Comparison of ENCODE assay signal across 1 cellular context in genomic region chrX:71935542-71935941, GRCh38.
TF ChIP-seq lines count a peak whose summit lies in the region.

No MANE protein-coding gene starts in this region.

TF ChIP-seq in HepG2, 621 proteins besides CTCF, POLR2A, EP300 and RAD21 (continued from another document):
- TF ChIP-seq PREB (CRISPR knock-in tag; IDR thresholded peaks at IDR 0.05), result no peak
- TF ChIP-seq ZNF563 (CRISPR knock-in tag; IDR thresholded peaks at IDR 0.05), result no peak
- no peak for TF ChIP-seq ARNT (IDR thresholded peaks at IDR 0.05)
- TF ChIP-seq, protein P1, sequence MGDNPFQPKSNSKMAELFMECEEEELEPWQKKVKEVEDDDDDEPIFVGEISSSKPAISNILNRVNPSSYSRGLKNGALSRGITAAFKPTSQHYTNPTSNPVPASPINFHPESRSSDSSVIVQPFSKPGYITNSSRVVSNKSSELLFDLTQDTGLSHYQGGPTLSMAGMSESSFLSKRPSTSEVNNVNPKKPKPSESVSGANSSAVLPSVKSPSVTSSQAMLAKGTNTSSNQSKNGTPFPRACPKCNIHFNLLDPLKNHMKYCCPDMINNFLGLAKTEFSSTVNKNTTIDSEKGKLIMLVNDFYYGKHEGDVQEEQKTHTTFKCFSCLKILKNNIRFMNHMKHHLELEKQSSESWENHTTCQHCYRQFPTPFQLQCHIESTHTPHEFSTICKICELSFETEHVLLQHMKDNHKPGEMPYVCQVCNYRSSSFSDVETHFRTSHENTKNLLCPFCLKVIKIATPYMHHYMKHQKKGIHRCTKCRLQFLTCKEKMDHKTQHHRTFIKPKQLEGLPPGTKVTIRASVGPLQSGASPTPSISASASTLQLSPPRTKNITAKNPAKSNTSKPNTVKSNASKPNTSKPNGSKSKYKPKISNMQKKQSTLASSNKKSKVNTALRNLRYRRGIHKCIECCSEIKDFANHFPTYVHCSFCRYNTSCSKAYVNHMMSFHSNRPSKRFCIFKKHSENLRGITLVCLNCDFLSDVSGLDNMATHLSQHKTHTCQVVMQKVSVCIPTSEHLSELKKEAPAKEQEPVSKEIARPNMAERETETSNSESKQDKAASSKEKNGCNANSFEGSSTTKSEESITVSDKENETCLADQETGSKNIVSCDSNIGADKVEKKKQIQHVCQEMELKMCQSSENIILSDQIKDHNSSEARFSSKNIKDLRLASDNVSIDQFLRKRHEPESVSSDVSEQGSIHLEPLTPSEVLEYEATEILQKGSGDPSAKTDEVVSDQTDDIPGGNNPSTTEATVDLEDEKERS (CRISPR knock-in tag; IDR thresholded peaks at IDR 0.05), result no peak
- TF ChIP-seq PRDM10 (CRISPR knock-in tag; IDR thresholded peaks at IDR 0.05; ENCODE audit: low read depth), result no peak
- no peak for TF ChIP-seq RBAK (CRISPR knock-in tag; IDR thresholded peaks at IDR 0.05)
- no peak for TF ChIP-seq ZNF691 (CRISPR knock-in tag; IDR thresholded peaks at IDR 0.05; ENCODE audit: borderline replicate concordance, low read depth)
- TF ChIP-seq, protein P2, sequence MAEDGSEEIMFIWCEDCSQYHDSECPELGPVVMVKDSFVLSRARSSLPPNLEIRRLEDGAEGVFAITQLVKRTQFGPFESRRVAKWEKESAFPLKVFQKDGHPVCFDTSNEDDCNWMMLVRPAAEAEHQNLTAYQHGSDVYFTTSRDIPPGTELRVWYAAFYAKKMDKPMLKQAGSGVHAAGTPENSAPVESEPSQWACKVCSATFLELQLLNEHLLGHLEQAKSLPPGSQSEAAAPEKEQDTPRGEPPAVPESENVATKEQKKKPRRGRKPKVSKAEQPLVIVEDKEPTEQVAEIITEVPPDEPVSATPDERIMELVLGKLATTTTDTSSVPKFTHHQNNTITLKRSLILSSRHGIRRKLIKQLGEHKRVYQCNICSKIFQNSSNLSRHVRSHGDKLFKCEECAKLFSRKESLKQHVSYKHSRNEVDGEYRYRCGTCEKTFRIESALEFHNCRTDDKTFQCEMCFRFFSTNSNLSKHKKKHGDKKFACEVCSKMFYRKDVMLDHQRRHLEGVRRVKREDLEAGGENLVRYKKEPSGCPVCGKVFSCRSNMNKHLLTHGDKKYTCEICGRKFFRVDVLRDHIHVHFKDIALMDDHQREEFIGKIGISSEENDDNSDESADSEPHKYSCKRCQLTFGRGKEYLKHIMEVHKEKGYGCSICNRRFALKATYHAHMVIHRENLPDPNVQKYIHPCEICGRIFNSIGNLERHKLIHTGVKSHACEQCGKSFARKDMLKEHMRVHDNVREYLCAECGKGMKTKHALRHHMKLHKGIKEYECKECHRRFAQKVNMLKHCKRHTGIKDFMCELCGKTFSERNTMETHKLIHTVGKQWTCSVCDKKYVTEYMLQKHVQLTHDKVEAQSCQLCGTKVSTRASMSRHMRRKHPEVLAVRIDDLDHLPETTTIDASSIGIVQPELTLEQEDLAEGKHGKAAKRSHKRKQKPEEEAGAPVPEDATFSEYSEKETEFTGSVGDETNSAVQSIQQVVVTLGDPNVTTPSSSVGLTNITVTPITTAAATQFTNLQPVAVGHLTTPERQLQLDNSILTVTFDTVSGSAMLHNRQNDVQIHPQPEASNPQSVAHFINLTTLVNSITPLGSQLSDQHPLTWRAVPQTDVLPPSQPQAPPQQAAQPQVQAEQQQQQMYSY (CRISPR knock-in tag; IDR thresholded peaks at IDR 0.05), result no peak
- no peak for TF ChIP-seq ZMAT3 (CRISPR knock-in tag; conservative IDR thresholded peaks at IDR 0.05)
- TF ChIP-seq ZNF550 (CRISPR knock-in tag; IDR thresholded peaks at IDR 0.05; ENCODE audit: borderline replicate concordance), result no peak
- TF ChIP-seq SKI (IDR thresholded peaks at IDR 0.05; ENCODE audit: partially characterized antibody), result no peak
- TF ChIP-seq CCAR2 (optimal IDR thresholded peaks at IDR 0.05; ENCODE audit: low read depth, low read length), result no peak
- no peak for TF ChIP-seq GATAD1 (CRISPR knock-in tag; IDR thresholded peaks at IDR 0.05)
- TF ChIP-seq DNMT1 (CRISPR knock-in tag; IDR thresholded peaks at IDR 0.05), result no peak
- TF ChIP-seq NR0B2 (CRISPR knock-in tag; IDR thresholded peaks at IDR 0.05), result no peak
- TF ChIP-seq FOXA1 (IDR thresholded peaks at IDR 0.05), result no peak
- no peak for TF ChIP-seq FOXA1 (CRISPR knock-in tag; IDR thresholded peaks at IDR 0.05)
- no peak for TF ChIP-seq ZNF776 (CRISPR knock-in tag; IDR thresholded peaks at IDR 0.05)
